Comparison of ENCODE assay signal across 8 cellular contexts in genomic region chr10:91162050-91162494, GRCh38. TPM values are rescaled to one million over a fixed set of nuclear protein-coding genes. Genes with fewer than 3 reads are reported as not detected.
DNase-seq lines count a peak whose midpoint lies in the region; ATAC-seq and TF ChIP-seq lines count a peak whose summit lies in the region.

No MANE protein-coding gene starts in this region.

- peaks cover 39% of the 10 kb centered on the region for H3K4me1 Mint-ChIP-seq in activated T-cell treated with anti-CD3 and anti-CD28 coated beads, Interleukin-2, amount 50 U/mL, for 72 hours (ENCODE audit: low read depth)

- in situ Hi-C loops in gastrocnemius medialis (cut with MboI; ENCODE audit: low sequenced_read_pairs in 4 of 4) = loop anchor here in 3 of 4 donors (10.0 kb wide), 1 partner anchor 53 kb away; no protein-coding TSS in a partner anchor

- no peaks in the 10 kb centered on the region for H3K4me1 ChIP-seq in BE2C
- peaks cover 3 to 13% of the 10 kb centered on the region in 2 donors for H3K4me1 ChIP-seq in gastrocnemius medialis

- H3K4me3 ChIP-seq in BE2C (ENCODE audit: low read depth, low read length) = peak overlapping the region; percentile 57
- H3K4me3 ChIP-seq in HL-60 (replicated peaks; ENCODE audit: insufficient read depth, low read length) = peak overlapping the region; percentile 39
- peak overlapping the region; percentile 64 to 73 (median 69) for H3K4me3 ChIP-seq in gastrocnemius medialis

- H3K27me3 Mint-ChIP-seq in activated T-cell treated with anti-CD3 and anti-CD28 coated beads, Interleukin-2, amount 50 U/mL, for 72 hours (ENCODE audit: low read depth) = no peaks in the 10 kb centered on the region

- intact Hi-C loops in left ventricle myocardium superior (cut with micrococcal nuclease) (no loop called here), gastrocnemius medialis (cut with DNase I; ENCODE audit: low total_unique reads) (loop anchor here (2.0 kb wide), 1 partner anchor 243 kb away; no protein-coding TSS in a partner anchor)

- H3K27ac ChIP-seq in HL-60 (replicated peaks) (no peak overlapping the region), gastrocnemius medialis (peak overlapping the region; percentile 89 to 98 (median 96))

- H3K36me3 Mint-ChIP-seq in activated T-cell treated with anti-CD3 and anti-CD28 coated beads, Interleukin-2, amount 50 U/mL, for 72 hours (ENCODE audit: insufficient read depth in 2 of 2) = peaks cover 2 to 4% of the 10 kb centered on the region in 2 donors

- no peaks in the 10 kb centered on the region for H3K9me3 ChIP-seq in BE2C
- H3K9me3 ChIP-seq in gastrocnemius medialis = no peaks in the 10 kb centered on the region

- H3K36me3 ChIP-seq in BE2C = no peaks in the 10 kb centered on the region
- H3K36me3 ChIP-seq in gastrocnemius medialis = no peaks in the 10 kb centered on the region

- H3K4me3 Mint-ChIP-seq in activated T-cell treated with anti-CD3 and anti-CD28 coated beads, Interleukin-2, amount 50 U/mL, for 72 hours = peak overlapping the region; percentile 85 to 95

- ATAC-seq in activated T-cell treated with anti-CD3 and anti-CD28 coated beads, Interleukin-2, amount 50 U/mL, for 72 hours (replicated peaks in 1 of 2) = peak in 1 of 2 donors; percentile 27
- ATAC-seq in left ventricle myocardium superior (peak; percentile 30), gastrocnemius medialis (peak; percentile 24 to 37)

- no peaks in the 10 kb centered on the region for H3K9me3 Mint-ChIP-seq in activated T-cell treated with anti-CD3 and anti-CD28 coated beads, Interleukin-2, amount 50 U/mL, for 72 hours

- peak overlapping the region; percentile 88 for H3K27ac Mint-ChIP-seq in activated T-cell treated with anti-CD3 and anti-CD28 coated beads, Interleukin-2, amount 50 U/mL, for 72 hours

- H3K27me3 ChIP-seq in BE2C (0 out of 2 replicates have a peak, but pooled peaks cover 4% of the 10 kb centered on the region), HL-60 (ENCODE audit: insufficient read depth, poor library complexity, severe bottlenecking) (peaks cover 36% of the 10 kb centered on the region), gastrocnemius medialis (no peaks in the 10 kb centered on the region)

- no peak for TF ChIP-seq CTCF in BE2C (IDR thresholded peaks at IDR 0.05; ENCODE audit: low read depth, low read length)
- TF ChIP-seq CTCF in HL-60 (IDR thresholded peaks at IDR 0.05; ENCODE audit: insufficient read depth, low read length) = no peak
- TF ChIP-seq CTCF in gastrocnemius medialis (IDR thresholded peaks at IDR 0.05 in 4 of 5, conservative IDR thresholded peaks at IDR 0.05 in 1 of 5) = no peak

- TF ChIP-seq POLR2A in gastrocnemius medialis (IDR thresholded peaks at IDR 0.05) = no peak

- DNase-seq in BE2C (no peak), HL-60 (ENCODE audit: low read depth in 1 of 2, low spot score in 1 of 2) (no peak), left ventricle myocardium superior (no peak), gastrocnemius medialis (no peak), NCI-H1694 treated with DMSO at 0.1 percent for 48 hours (lab: John Stamatoyannopoulos, UW) (no peak), kidney tubule cell (ENCODE audit: low spot score) (no peak)
- peak; percentile 31 to 45 for DNase-seq in activated T-cell treated with anti-CD3 and anti-CD28 coated beads, Interleukin-2, amount 50 U/mL, for 72 hours
- DNase-seq in activated CD4-positive, CD25-positive, alpha-beta regulatory T cell (lab: John Stamatoyannopoulos, UW) = no peak

RNA-seq across cellular contexts. Expression of gene PCGF5, which starts 58.4 kb away (rescaled TPM):
- 4.0 TPM for polyA plus RNA-seq in BE2C (2012; ENCODE audit: insufficient read depth, insufficient read length, low read depth)
- 10 to 100 TPM; 69.0 to 69.5 TPM for total RNA-seq in activated T-cell treated with anti-CD3 and anti-CD28 coated beads, Interleukin-2, amount 50 U/mL, for 72 hours
- total RNA-seq in left ventricle myocardium superior (71.4 TPM), gastrocnemius medialis (10 to 100 TPM; 46.2 to 63.5 (median 49.1) TPM)

Comparison
In these comparisons a context has a peak if more than half of its experiments do, and no peak if none do; other contexts are left out.
1. DNase-seq: peak in activated T-cell treated with anti-CD3 and anti-CD28 coated beads, Interleukin-2, amount 50 U/mL, for 72 hours (2 of 2); none in BE2C (single experiment), HL-60 (0 of 2), left ventricle myocardium superior (single experiment), gastrocnemius medialis (0 of 2), NCI-H1694 treated with DMSO at 0.1 percent for 48 hours (single experiment), kidney tubule cell (single experiment) and activated CD4-positive, CD25-positive, alpha-beta regulatory T cell (0 of 4).
2. Peak in every context shown above with its lines, with median percentiles within 50 percentile points of each other: H3K4me3 ChIP-seq.